ENCODE assay signal across 13 cellular contexts in the genomic region with DNA sequence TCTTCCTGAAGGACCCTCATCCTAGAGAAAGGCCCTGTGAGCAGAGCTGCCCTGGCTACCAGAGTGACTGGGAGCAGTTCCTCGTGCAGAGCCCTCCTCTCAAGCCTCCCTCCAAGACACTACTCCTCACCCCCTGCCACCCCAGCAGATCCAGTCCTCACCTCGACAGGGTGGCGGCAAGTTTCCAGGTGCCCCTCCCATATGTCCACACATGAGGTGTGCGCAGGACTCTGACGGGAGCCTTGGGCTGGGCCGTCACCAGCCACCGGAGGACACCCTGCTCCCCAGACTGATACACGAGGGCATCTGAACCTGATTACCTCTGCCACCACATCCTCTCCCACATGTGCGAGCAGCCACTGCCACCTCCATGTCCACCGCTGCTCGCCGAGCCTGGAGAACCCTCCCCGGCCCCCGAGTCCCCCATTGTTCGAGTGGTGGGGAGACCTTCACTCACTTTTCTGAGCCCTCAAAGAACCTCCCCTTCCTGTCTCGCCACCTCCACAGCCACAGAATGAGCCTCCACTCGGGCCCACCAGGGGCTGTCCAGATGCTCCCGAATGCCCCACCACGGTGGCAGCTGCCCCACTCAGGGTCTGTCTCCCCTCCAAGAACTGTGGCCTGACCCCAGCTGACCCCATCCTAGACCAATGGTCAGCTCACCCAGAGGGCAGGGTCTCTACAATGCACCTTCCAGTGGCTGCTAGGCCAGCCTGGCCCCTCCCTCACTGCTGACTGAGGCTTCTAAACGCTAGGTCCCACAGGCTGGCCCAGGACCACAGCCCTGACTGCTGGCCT.
DNase-seq lines count a peak whose midpoint lies in the region; ATAC-seq, FAIRE-seq and TF ChIP-seq lines count a peak whose summit lies in the region.
"Had no signal": no experiment of that assay in that cellular context is flagged by ENCODE, and none has a peak within 500 bp of the region (broad histone marks: within the 10 kb centered on the region; RNA-seq: fewer than 3 reads in every experiment).

No MANE protein-coding gene starts in this region.

- H3K23ac ChIP-seq in H1 (ENCODE audit: insufficient read length) = no peak overlapping the region

- H3K36me3 ChIP-seq in GM23338 (ENCODE audit: insufficient read depth) = no peaks in the 10 kb centered on the region
- peaks cover 7 to 47% (median 19%) of the 10 kb centered on the region in 4 experiments; a peak in 6 of 8 replicates for H3K36me3 ChIP-seq in H1 (ENCODE audit: control insufficient read depth in 2 of 4, insufficient read depth in 4 of 4, low read length in 3 of 4)
- peaks cover 17 to 95% (median 35%) of the 10 kb centered on the region in 4 donors for H3K36me3 ChIP-seq in sigmoid colon

- no peaks in the 10 kb centered on the region; the same call in 1 of the 2 replicates for H3K79me2 ChIP-seq in GM23338 (replicated peaks; ENCODE audit: insufficient read depth)
- H3K79me2 ChIP-seq in H1 (ENCODE audit: control insufficient read depth in 1 of 2, insufficient read depth in 2 of 2, low read length in 2 of 2) = no peaks in the 10 kb centered on the region

- H3K23me2 ChIP-seq in H1 (ENCODE audit: low read depth, low read length) = no peaks in the 10 kb centered on the region

- no peak overlapping the region for H3K18ac ChIP-seq in H1 (ENCODE audit: extremely low read depth, low read length)

- H3K4me3 ChIP-seq in GM23338 (no peak overlapping the region), H1 (ENCODE audit: extremely low read depth in 1 of 4, insufficient read depth in 2 of 4, low read depth in 3 of 4, low read length in 4 of 4) (no peak overlapping the region), sigmoid colon (no peak overlapping the region)
- H3K4me3 ChIP-seq: coronary artery, transverse colon had no signal

- H3K9me2 ChIP-seq in GM23338 (ENCODE audit: insufficient read depth) = no peaks in the 10 kb centered on the region

- H3K79me1 ChIP-seq in H1 (ENCODE audit: low read depth, low read length) = peaks cover 4% of the 10 kb centered on the region

- POLR2A ChIA-PET in H1 (lab: Charles Lee; ENCODE audit: partially characterized antibody) = interaction anchor here (1.6 kb wide), 1 partner anchor 13 kb away, joined by 5 read pairs; no protein-coding TSS in a partner anchor

- H3K27ac ChIP-seq in GM23338 (ENCODE audit: low read depth) = no peak overlapping the region
- no peak overlapping the region for H3K27ac ChIP-seq in H1 (ENCODE audit: low read depth, low read length)
- no peak overlapping the region for H3K27ac ChIP-seq in sigmoid colon
- H3K27ac ChIP-seq: coronary artery, transverse colon had no signal

- peak; percentile 20 for DNase-seq in activated T-cell treated with anti-CD3 and anti-CD28 coated beads, Interleukin-2, amount 50 U/mL, for 24 hours
- DNase-seq in activated T-cell treated with anti-CD3 and anti-CD28 coated beads, Interleukin-2, amount 50 U/mL, for 4 hours = no peak
- DNase-seq in GM23338 (ENCODE audit: low spot score) (no peak), H1 (ENCODE audit: low read depth in 1 of 2, low spot score in 2 of 2) (no peak), sigmoid colon (peak; percentile 58), NCI-H526 (lab: John Stamatoyannopoulos, UW) (no peak), CD1c-positive myeloid dendritic cell (ENCODE audit: extremely low spot score) (no peak)
- DNase-seq: naive B cell, NCI-H1417 treated with DMSO at 0.1 percent for 48 hours, NCI-H2171 treated with DMSO at 0.1 percent for 48 hours, transverse colon had no signal

- H3K4me1 Mint-ChIP-seq in activated T-cell treated with anti-CD3 and anti-CD28 coated beads, Interleukin-2, amount 50 U/mL, for 24 hours (ENCODE audit: low read depth) = peaks cover 3% of the 10 kb centered on the region
- no peaks in the 10 kb centered on the region for H3K4me1 Mint-ChIP-seq in activated T-cell treated with anti-CD3 and anti-CD28 coated beads, Interleukin-2, amount 50 U/mL, for 4 hours (ENCODE audit: low read depth)
- no peaks in the 10 kb centered on the region for H3K4me1 Mint-ChIP-seq in GM23338

- H3K4me3 Mint-ChIP-seq in activated T-cell treated with anti-CD3 and anti-CD28 coated beads, Interleukin-2, amount 50 U/mL, for 24 hours = no peak overlapping the region
- H3K4me3 Mint-ChIP-seq in activated T-cell treated with anti-CD3 and anti-CD28 coated beads, Interleukin-2, amount 50 U/mL, for 4 hours = no peak overlapping the region
- H3K4me3 Mint-ChIP-seq in GM23338 = no peak overlapping the region

- peaks cover 92% of the 10 kb centered on the region for H3K36me3 Mint-ChIP-seq in activated T-cell treated with anti-CD3 and anti-CD28 coated beads, Interleukin-2, amount 50 U/mL, for 24 hours (ENCODE audit: low read depth)
- H3K36me3 Mint-ChIP-seq in activated T-cell treated with anti-CD3 and anti-CD28 coated beads, Interleukin-2, amount 50 U/mL, for 4 hours (ENCODE audit: insufficient read depth) = peaks cover 42% of the 10 kb centered on the region
- H3K36me3 Mint-ChIP-seq in GM23338 (ENCODE audit: low read depth) = peaks cover 30% of the 10 kb centered on the region

- H3K4ac ChIP-seq in H1 (replicated peaks; ENCODE audit: insufficient read length, low read depth, low read length) = no peak overlapping the region

- H3F3A ChIP-seq in GM23338 (replicated peaks; ENCODE audit: low read depth) = no peaks in the 10 kb centered on the region

- no peak for FAIRE-seq in H1 (lab: Jason Lieb, UNC)

- TF ChIP-seq POLR2A in H1 (IDR thresholded peaks at IDR 0.05; ENCODE audit: control extremely low read depth in 1 of 2, low read depth in 2 of 2, low read length in 2 of 2) (no peak), sigmoid colon (IDR thresholded peaks at IDR 0.05) (no peak)

- H2AFZ ChIP-seq in GM23338 = no peak overlapping the region
- H2AFZ ChIP-seq in H1 (ENCODE audit: low read length) = no peak overlapping the region

- no peak overlapping the region for H2BK15ac ChIP-seq in H1 (ENCODE audit: low read length)

- H2BK20ac ChIP-seq in H1 (ENCODE audit: low read length) = no peak overlapping the region

- H3K9me3 ChIP-seq in H1 (ENCODE audit: insufficient read depth in 2 of 2, low read depth in 1 of 2, low read length in 1 of 2) (no peaks in the 10 kb centered on the region), sigmoid colon (no peaks in the 10 kb centered on the region)
- H3K9me3 ChIP-seq: transverse colon had no signal

- H4K91ac ChIP-seq in H1 (replicated peaks; ENCODE audit: insufficient read length, low read length) = no peak overlapping the region

- H3K27me3 ChIP-seq in GM23338 (ENCODE audit: insufficient read depth) (no peaks in the 10 kb centered on the region), H1 (replicated peaks in 1 of 4; ENCODE audit: control insufficient read depth in 3 of 4, extremely low read depth in 1 of 4, insufficient read depth in 3 of 4, low read length in 3 of 4) (no peaks in the 10 kb centered on the region), sigmoid colon (no peaks in the 10 kb centered on the region)
- H3K27me3 ChIP-seq: transverse colon had no signal

- H2BK120ac ChIP-seq in H1 (replicated peaks; ENCODE audit: low read depth, low read length) = no peak overlapping the region

- no peak overlapping the region for H3K56ac ChIP-seq in H1 (replicated peaks; ENCODE audit: insufficient read length, low read depth, low read length)

- no peak overlapping the region for H3K14ac ChIP-seq in H1 (ENCODE audit: insufficient read length)

- H3K27me3 Mint-ChIP-seq in activated T-cell treated with anti-CD3 and anti-CD28 coated beads, Interleukin-2, amount 50 U/mL, for 24 hours = no peaks in the 10 kb centered on the region
- no peaks in the 10 kb centered on the region for H3K27me3 Mint-ChIP-seq in activated T-cell treated with anti-CD3 and anti-CD28 coated beads, Interleukin-2, amount 50 U/mL, for 4 hours (ENCODE audit: low read depth)
- peaks cover 6% of the 10 kb centered on the region for H3K27me3 Mint-ChIP-seq in GM23338 (ENCODE audit: insufficient read depth, low read depth, poor library complexity)
- H3K27me3 Mint-ChIP-seq: naive B cell had no signal

- WGBS in H1 (ENCODE audit: extremely low coverage in 1 of 2, insufficient coverage in 1 of 2, insufficient read length in 1 of 2, insufficient replicate concordance in 2 of 2, low coverage in 1 of 2, low lambda C conversion rate in 2 of 2, missing lambda C conversion rate in 1 of 2), 2 experiments = 92% methylated on average over 20 of the region's 20 CpGs; no CpG with 5 or more reads in 1 of the 2 experiments
- WGBS in sigmoid colon, 2 donors = 92 to 93% methylated on average over 20 of the region's 20 CpGs

- TF ChIP-seq CTCF in GM23338 (conservative IDR thresholded peaks at IDR 0.05; ENCODE audit: low read depth in 2 of 2) (no peak), H1 (IDR thresholded peaks at IDR 0.05; ENCODE audit: control extremely low read depth in 1 of 3, insufficient read depth in 1 of 3, low read depth in 1 of 3, low read length in 3 of 3) (no peak), sigmoid colon (IDR thresholded peaks at IDR 0.05) (no peak)

- no peak overlapping the region for H3K4me2 ChIP-seq in GM23338
- H3K4me2 ChIP-seq in H1 (ENCODE audit: insufficient read depth in 1 of 2, low read depth in 2 of 2, low read length in 2 of 2) = no peak overlapping the region

- no peak for TF ChIP-seq RAD21 in H1 (IDR thresholded peaks at IDR 0.05 in 1 of 2, conservative IDR thresholded peaks at IDR 0.05 in 1 of 2; ENCODE audit: low read depth in 2 of 2, low read length in 2 of 2)

- CTCF ChIA-PET in H1 (lab: Charles Lee; ENCODE audit: partially characterized antibody) = no interaction called here

- peaks cover 13% of the 10 kb centered on the region; the same call in 1 of the 2 replicates for H4K20me1 ChIP-seq in GM23338 (replicated peaks; ENCODE audit: insufficient read depth)
- peaks cover 2 to 17% of the 10 kb centered on the region in 2 experiments for H4K20me1 ChIP-seq in H1 (replicated peaks in 1 of 2; ENCODE audit: control insufficient read depth in 1 of 2, insufficient read depth in 2 of 2, low read length in 2 of 2)

- H4K5ac ChIP-seq in H1 (ENCODE audit: insufficient read length, low read depth, low read length) = no peak overlapping the region

- no peak for TF ChIP-seq EP300 in H1 (IDR thresholded peaks at IDR 0.05; ENCODE audit: borderline replicate concordance in 1 of 2, low read depth in 2 of 2, low read length in 2 of 2)
- no peak for TF ChIP-seq EP300 in sigmoid colon (IDR thresholded peaks at IDR 0.05)

- peak overlapping the region; percentile 2 for H3K27ac Mint-ChIP-seq in activated T-cell treated with anti-CD3 and anti-CD28 coated beads, Interleukin-2, amount 50 U/mL, for 24 hours
- H3K27ac Mint-ChIP-seq in GM23338 = peak overlapping the region; percentile 63; the same call in 1 of the 2 replicates

- intact Hi-C loops in sigmoid colon (cut with DNase I) = no loop called here

- H3K4me1 ChIP-seq in GM23338 (ENCODE audit: insufficient read depth) (no peaks in the 10 kb centered on the region), H1 (replicated peaks in 1 of 4; ENCODE audit: control insufficient read depth in 3 of 4, insufficient read depth in 4 of 4, low read length in 3 of 4) (no peaks in the 10 kb centered on the region), sigmoid colon (no peaks in the 10 kb centered on the region)
- H3K4me1 ChIP-seq: transverse colon had no signal

- no peaks in the 10 kb centered on the region for H3K9me3 Mint-ChIP-seq in activated T-cell treated with anti-CD3 and anti-CD28 coated beads, Interleukin-2, amount 50 U/mL, for 24 hours
- H3K9me3 Mint-ChIP-seq in activated T-cell treated with anti-CD3 and anti-CD28 coated beads, Interleukin-2, amount 50 U/mL, for 4 hours = no peaks in the 10 kb centered on the region
- H3K9me3 Mint-ChIP-seq in GM23338 = no peaks in the 10 kb centered on the region; the same call in 2 of the 3 replicates
- H3K9me3 Mint-ChIP-seq: naive B cell had no signal

- no peak overlapping the region for H3K9ac ChIP-seq in H1 (replicated peaks in 1 of 4; ENCODE audit: extremely low read depth in 1 of 4, low read depth in 3 of 4, low read length in 3 of 4)

- H2AK5ac ChIP-seq in H1 (ENCODE audit: low read depth, low read length) = no peak overlapping the region

- H4K8ac ChIP-seq in H1 (ENCODE audit: extremely low read depth, insufficient read depth, low read length) = no peak overlapping the region; the same call in 1 of the 2 replicates

- H2BK5ac ChIP-seq in H1 (ENCODE audit: low read depth, low read length) = peak overlapping the region; percentile 35

- no peak overlapping the region for H2BK12ac ChIP-seq in H1 (ENCODE audit: low read depth, low read length)

- no peak for ATAC-seq in activated T-cell treated with anti-CD3 and anti-CD28 coated beads, Interleukin-2, amount 50 U/mL, for 4 hours
- ATAC-seq in GM23338 (no peak), HG03039 (IDR thresholded peaks at IDR 0.05; ENCODE audit: unreplicated experiment) (no peak)

Comparison
In these comparisons a context has a peak if more than half of its experiments do, and no peak if none do; other contexts are left out.
1. DNase-seq: peak in activated T-cell treated with anti-CD3 and anti-CD28 coated beads, Interleukin-2, amount 50 U/mL, for 24 hours (single experiment) and sigmoid colon (single experiment); none in activated T-cell treated with anti-CD3 and anti-CD28 coated beads, Interleukin-2, amount 50 U/mL, for 4 hours (single experiment), GM23338 (single experiment), H1 (0 of 2), NCI-H526 (0 of 2) and CD1c-positive myeloid dendritic cell (single experiment).